ENCODE assay signal across 20 cellular contexts in genomic region chr3:185361920-185362319, GRCh38. TPM values are rescaled to one million over a fixed set of nuclear protein-coding genes. Genes with fewer than 3 reads are reported as not detected.
DNase-seq lines count a peak whose midpoint lies in the region; ATAC-seq and TF ChIP-seq lines count a peak whose summit lies in the region.
"Had no signal": no experiment of that assay in that cellular context is flagged by ENCODE, and none has a peak within 500 bp of the region (broad histone marks: within the 10 kb centered on the region; RNA-seq: fewer than 3 reads in every experiment).

No MANE protein-coding gene starts in this region.

- H3K4me1 Mint-ChIP-seq in HFFc6 (ENCODE audit: low read depth) = peaks cover 29% of the 10 kb centered on the region

- intact Hi-C loops in tibial artery (cut with DNase I; ENCODE audit: low total_unique reads) = no loop called here

- TF ChIP-seq CTCF in HFFc6 (IDR thresholded peaks at IDR 0.05) (no peak), thoracic aorta (IDR thresholded peaks at IDR 0.05) (no peak), tibial artery (IDR thresholded peaks at IDR 0.05) (no peak)

- no peaks in the 10 kb centered on the region for H3K36me3 Mint-ChIP-seq in HFFc6 (ENCODE audit: low read depth)

- H3K36me3 ChIP-seq in thoracic aorta (no peaks in the 10 kb centered on the region), tibial artery (no peaks in the 10 kb centered on the region)
- H3K36me3 ChIP-seq: left lung had no signal

- H3K4me3 ChIP-seq in thoracic aorta (peak overlapping the region; percentile 89), tibial artery (no peak overlapping the region)
- H3K4me3 ChIP-seq: hepatocyte, left lung had no signal

- peak overlapping the region; percentile 88 for H3K4me3 Mint-ChIP-seq in HFFc6
- H3K4me3 Mint-ChIP-seq: activated T-helper 1 cell treated with anti-CD3 and anti-CD28 coated beads, Interleukin-12 subunit alpha, Interleukin-12 subunit beta, Interleukin-2, Interleukin-4 antibody, amounts not matched to agents 30 ng/mL and 10 ng/mL and 1 ng/mL, durations not matched to agents 14 hours and 24 hours and 36 hours had no signal

- H3K4me1 ChIP-seq in thoracic aorta (ENCODE audit: control insufficient read depth in 1 of 2, low read depth in 2 of 2) = no peaks in the 10 kb centered on the region
- peaks cover 0 to 4% (median 0%) of the 10 kb centered on the region in 4 donors for H3K4me1 ChIP-seq in tibial artery

- H3K27me3 Mint-ChIP-seq in HFFc6 (ENCODE audit: insufficient read depth) = peaks cover 9% of the 10 kb centered on the region

- no peak for ATAC-seq in thoracic aorta (ENCODE audit: insufficient number of reproducible peaks, low FRiP score, low read depth)
- ATAC-seq: left lung; Panc1; stimulated activated naive CD8-positive, alpha-beta T cell treated with anti-CD3 and anti-CD28 coated beads, Interleukin-15, amount 100 ng/mL, for 72 hours had no signal

- no peak overlapping the region for H3K27ac Mint-ChIP-seq in HFFc6
- H3K27ac Mint-ChIP-seq: activated T-helper 1 cell treated with anti-CD3 and anti-CD28 coated beads, Interleukin-12 subunit alpha, Interleukin-12 subunit beta, Interleukin-2, Interleukin-4 antibody, amounts not matched to agents 30 ng/mL and 10 ng/mL and 1 ng/mL, durations not matched to agents 14 hours and 24 hours and 36 hours; stimulated activated naive CD8-positive, alpha-beta T cell treated with anti-CD3 and anti-CD28 coated beads, Interleukin-15, amount 100 ng/mL, for 72 hours had no signal

- H3K27me3 ChIP-seq in thoracic aorta (replicated peaks; ENCODE audit: insufficient read depth) = no peaks in the 10 kb centered on the region
- no peaks in the 10 kb centered on the region for H3K27me3 ChIP-seq in tibial artery
- H3K27me3 ChIP-seq: hepatocyte had no signal

- H3K9me3 Mint-ChIP-seq in HFFc6 = no peaks in the 10 kb centered on the region
- H3K9me3 Mint-ChIP-seq: activated T-helper 1 cell treated with anti-CD3 and anti-CD28 coated beads, Interleukin-12 subunit alpha, Interleukin-12 subunit beta, Interleukin-2, Interleukin-4 antibody, amounts not matched to agents 30 ng/mL and 10 ng/mL and 1 ng/mL, durations not matched to agents 14 hours and 24 hours and 36 hours; stimulated activated naive CD8-positive, alpha-beta T cell treated with anti-CD3 and anti-CD28 coated beads, Interleukin-15, amount 100 ng/mL, for 72 hours had no signal

- H3K27ac ChIP-seq in thoracic aorta (no peak overlapping the region), tibial artery (no peak overlapping the region)
- H3K27ac ChIP-seq: C4-2B, coronary artery had no signal

- H3K9me3 ChIP-seq in thoracic aorta (no peaks in the 10 kb centered on the region), tibial artery (no peaks in the 10 kb centered on the region)
- H3K9me3 ChIP-seq: left lung had no signal

- DNase-seq in HFFc6 (peak; percentile 43), amniotic epithelial cell (ENCODE audit: low read depth) (peak; percentile 79), foreskin melanocyte (peak; percentile 37), thoracic aorta (ENCODE audit: low spot score) (no peak), tibial artery (no peak), NCI-H82 (lab: John Stamatoyannopoulos, UW) (no peak)
- DNase-seq in stimulated activated CD4-positive, alpha-beta T cell treated with anti-CD3 and anti-CD28 coated beads, Interleukin-2, amount 100 ng/mL, for 24 hours = no peak
- DNase-seq: activated CD4-positive, alpha-beta T cell treated with anti-CD3 and anti-CD28 coated beads, Interleukin-2, amount 50 U/mL, for 48 hours; amygdala; DMS79; erythroblast; left lung; NCI-H2081; NCI-H526 treated with DMSO at 0.1 percent for 48 hours; stimulated activated naive CD8-positive, alpha-beta T cell treated with anti-CD3 and anti-CD28 coated beads, Interleukin-15, amount 100 ng/mL, for 72 hours had no signal

RNA-seq across cellular contexts. Expression of gene MAP3K13, which starts 1.0 kb away (rescaled TPM):
- total RNA-seq in HFFc6 (2021; fragmentation: NEBNext Ultra II Directional; extraction: Animal tissue kit (Norgen Biotek cat#: 25700)) = 10 to 100 TPM; 20.9 to 28.4 (median 25.1) TPM
- 10 to 100 TPM; 17.3 to 21.9 TPM for total RNA-seq in thoracic aorta

Comparison
In these comparisons a context has a peak if more than half of its experiments do, and no peak if none do; other contexts are left out.
1. DNase-seq: peak in HFFc6 (single experiment), amniotic epithelial cell (single experiment) and foreskin melanocyte (single experiment); none in thoracic aorta (single experiment), tibial artery (0 of 2), stimulated activated CD4-positive, alpha-beta T cell treated with anti-CD3 and anti-CD28 coated beads, Interleukin-2, amount 100 ng/mL, for 24 hours (0 of 2) and NCI-H82 (single experiment).